Comparison of ENCODE assay signal across 14 cellular contexts in genomic region chr3:4804161-4805058, GRCh38.
DNase-seq lines count a peak whose midpoint lies in the region; ATAC-seq and TF ChIP-seq lines count a peak whose summit lies in the region.
"Had no signal": no experiment of that assay in that cellular context is flagged by ENCODE, and none has a peak within 500 bp of the region (broad histone marks: within the 10 kb centered on the region; RNA-seq: fewer than 3 reads in every experiment).

No MANE protein-coding gene starts in this region.

- peak overlapping the region; percentile 83 for H3K27ac Mint-ChIP-seq in activated CD4-positive, alpha-beta T cell treated with anti-CD3 and anti-CD28 coated beads, Interleukin-2, amount 10 ng/mL, durations not matched to agents 7 days and 5 days
- no peak overlapping the region for H3K27ac Mint-ChIP-seq in endothelial cell (ENCODE audit: unreplicated experiment)

- peak; percentile 44 for DNase-seq in stimulated activated CD4-positive, alpha-beta T cell treated with anti-CD3 and anti-CD28 coated beads, Interleukin-15, amount 100 ng/mL, for 24 hours
- no peak for DNase-seq in stimulated activated CD4-positive, alpha-beta T cell treated with anti-CD3 and anti-CD28 coated beads, Interleukin-12 subunit alpha, Interleukin-12 subunit beta, amount 100 ng/mL, for 4 hours
- DNase-seq in activated CD4-positive, alpha-beta T cell treated with anti-CD3 and anti-CD28 coated beads, Interleukin-2, amount 10 ng/mL, durations not matched to agents 7 days and 5 days, result no peak
- DNase-seq in endothelial cell (ENCODE audit: low spot score) (no peak), globus pallidus (ENCODE audit: low spot score) (no peak), NCI-H1694 (lab: John Stamatoyannopoulos, UW) (no peak)
- DNase-seq: colonic mucosa, stomach had no signal

- POLR2A ChIA-PET in activated CD4-positive, alpha-beta T cell treated with anti-CD3 and anti-CD28 coated beads, Interleukin-2, amount 10 ng/mL, durations not matched to agents 7 days and 5 days (lab: Charles Lee), result no interaction called here

- CTCF ChIA-PET in activated CD4-positive, alpha-beta T cell treated with anti-CD3 and anti-CD28 coated beads, Interleukin-2, amount 10 ng/mL, durations not matched to agents 7 days and 5 days (lab: Charles Lee), result interaction anchor here (0.6 to 2.6 kb wide), 12 partner anchors 9 to 252 kb away, joined by 3 to 9 read pairs (median 4); no protein-coding TSS in a partner anchor

- no peak overlapping the region for H3K4me3 Mint-ChIP-seq in activated CD4-positive, alpha-beta T cell treated with anti-CD3 and anti-CD28 coated beads, Interleukin-2, amount 10 ng/mL, durations not matched to agents 7 days and 5 days
- H3K4me3 Mint-ChIP-seq in endothelial cell (ENCODE audit: unreplicated experiment), result peak overlapping the region; percentile 43

- peaks cover 74% of the 10 kb centered on the region for H3K36me3 Mint-ChIP-seq in activated CD4-positive, alpha-beta T cell treated with anti-CD3 and anti-CD28 coated beads, Interleukin-2, amount 10 ng/mL, durations not matched to agents 7 days and 5 days (ENCODE audit: low read depth)
- H3K36me3 Mint-ChIP-seq in endothelial cell (ENCODE audit: low read depth, unreplicated experiment), result peaks cover 58% of the 10 kb centered on the region

- H3K27ac ChIP-seq in temporal lobe (ENCODE audit: low read depth, low read length), result peak overlapping the region; percentile 3
- H3K27ac ChIP-seq: colonic mucosa, epithelial cell of prostate, stomach, VCaP had no signal

- no peaks in the 10 kb centered on the region for H3K27me3 Mint-ChIP-seq in activated CD4-positive, alpha-beta T cell treated with anti-CD3 and anti-CD28 coated beads, Interleukin-2, amount 10 ng/mL, durations not matched to agents 7 days and 5 days
- peaks cover 4% of the 10 kb centered on the region for H3K27me3 Mint-ChIP-seq in endothelial cell (ENCODE audit: unreplicated experiment)

- no peak for ATAC-seq in HG02938 (IDR thresholded peaks at IDR 0.05; ENCODE audit: unreplicated experiment)
- ATAC-seq: gastroesophageal sphincter, HepG2 had no signal

- no peak for TF ChIP-seq CTCF in endothelial cell (IDR thresholded peaks at IDR 0.05; ENCODE audit: unreplicated experiment)

- H3K9me3 Mint-ChIP-seq in activated CD4-positive, alpha-beta T cell treated with anti-CD3 and anti-CD28 coated beads, Interleukin-2, amount 10 ng/mL, durations not matched to agents 7 days and 5 days, result peaks cover 2% of the 10 kb centered on the region
- H3K9me3 Mint-ChIP-seq in endothelial cell (ENCODE audit: unreplicated experiment), result no peaks in the 10 kb centered on the region

- H3K4me1 Mint-ChIP-seq in activated CD4-positive, alpha-beta T cell treated with anti-CD3 and anti-CD28 coated beads, Interleukin-2, amount 10 ng/mL, durations not matched to agents 7 days and 5 days, result peaks cover 40% of the 10 kb centered on the region
- H3K4me1 Mint-ChIP-seq in endothelial cell (ENCODE audit: unreplicated experiment), result peaks cover 20% of the 10 kb centered on the region
